In the genomic region with DNA sequence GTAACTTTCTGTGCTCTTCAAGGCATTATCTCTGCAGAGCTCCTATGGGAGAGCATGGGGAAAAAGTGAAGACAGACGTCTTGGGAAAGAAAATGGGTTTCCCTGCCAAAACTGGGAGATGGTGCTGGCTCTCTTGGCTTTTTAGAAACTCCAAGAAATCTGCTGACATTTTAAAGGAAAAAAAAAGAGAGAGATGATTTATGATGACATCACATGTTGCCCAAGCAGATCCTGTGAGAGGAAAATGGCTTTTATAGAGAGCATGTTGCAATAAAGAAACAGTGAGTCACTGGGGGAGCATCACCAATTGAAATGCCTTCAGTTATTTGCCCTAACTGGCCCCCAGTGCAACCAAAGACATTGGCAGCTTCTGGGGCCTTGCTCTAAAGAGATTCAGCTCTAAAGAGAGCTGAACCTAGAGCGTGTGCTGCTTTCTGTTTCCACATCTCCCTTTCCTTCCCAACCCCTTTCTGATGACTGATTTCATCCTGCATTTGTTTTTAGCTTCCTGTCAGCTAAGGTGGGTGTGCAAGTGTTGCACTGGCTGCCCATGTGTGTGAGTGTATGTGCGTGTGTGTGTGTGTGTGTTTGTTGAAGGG, we compare ENCODE assay signal across 9 cellular contexts. TPM values are rescaled to one million over a fixed set of nuclear protein-coding genes. Genes with fewer than 3 reads are reported as not detected.
DNase-seq lines count a peak whose midpoint lies in the region; ATAC-seq and TF ChIP-seq lines count a peak whose summit lies in the region.
"Had no signal": no experiment of that assay in that cellular context is flagged by ENCODE, and none has a peak within 500 bp of the region (broad histone marks: within the 10 kb centered on the region; RNA-seq: fewer than 3 reads in every experiment).

No MANE protein-coding gene starts in this region.

- no peak for TF ChIP-seq CTCF in mammary epithelial cell (conservative IDR thresholded peaks at IDR 0.05 in 1 of 2, IDR thresholded peaks at IDR 0.05 in 1 of 2; ENCODE audit: extremely low read depth in 1 of 2, insufficient read depth in 1 of 2, low read depth in 1 of 2, low read length in 2 of 2)
- TF ChIP-seq CTCF in left lung (IDR thresholded peaks at IDR 0.05): no peak
- TF ChIP-seq CTCF in BE2C (IDR thresholded peaks at IDR 0.05; ENCODE audit: low read depth, low read length): no peak

- dilution Hi-C loops in mammary epithelial cell (cut with HindIII; ENCODE audit: low sequenced_read_pairs): no loop called here

- H3K9ac ChIP-seq in mammary epithelial cell (ENCODE audit: insufficient read depth, low read length): no peak overlapping the region

- no peaks in the 10 kb centered on the region for H3K79me2 ChIP-seq in mammary epithelial cell (ENCODE audit: insufficient read depth, low read length)

- DNase-seq in A172 (ENCODE audit: low spot score) (peak; percentile 93), KBM-7 (peak; percentile 37), mammary epithelial cell (peak; percentile 94), left lung (peak in 1 of 2 donors; percentile 44), BE2C (no peak), cortex of kidney (lab: John Stamatoyannopoulos, UW) (no peak), anterior cingulate cortex (lab: John Stamatoyannopoulos, UW) (no peak), NCI-H2171 treated with DMSO at 0.1 percent for 48 hours (lab: John Stamatoyannopoulos, UW) (no peak)

- BruUV-seq in mammary epithelial cell (replicated peaks; lab: Mats Ljungman, UMichigan): no TSS peak

- H3K9me3 ChIP-seq in mammary epithelial cell (replicated peaks; ENCODE audit: insufficient read depth, low read length): no peaks in the 10 kb centered on the region
- no peaks in the 10 kb centered on the region for H3K9me3 ChIP-seq in left lung
- H3K9me3 ChIP-seq in BE2C: no peaks in the 10 kb centered on the region

- no peaks in the 10 kb centered on the region for H3K27me3 ChIP-seq in mammary epithelial cell (ENCODE audit: insufficient read depth, low read length)
- H3K27me3 ChIP-seq in left lung: no peaks in the 10 kb centered on the region
- H3K27me3 ChIP-seq in BE2C: no peaks in the 10 kb centered on the region

- CTCF ChIA-PET in mammary epithelial cell (lab: Charles Lee; ENCODE audit: low non-redundant PET): no interaction called here

- peak overlapping the region; percentile 50 for H2AFZ ChIP-seq in mammary epithelial cell (ENCODE audit: low read depth, low read length)

- H3K36me3 ChIP-seq in mammary epithelial cell (ENCODE audit: insufficient read depth, low read length) (no peaks in the 10 kb centered on the region), left lung (no peaks in the 10 kb centered on the region), BE2C (no peaks in the 10 kb centered on the region)

- peak overlapping the region; percentile 33 for H3K4me2 ChIP-seq in mammary epithelial cell (ENCODE audit: insufficient read depth, low read depth, low read length)

- H3K4me3 ChIP-seq in mammary epithelial cell (replicated peaks in 1 of 3; ENCODE audit: insufficient read depth in 1 of 3, low read depth in 2 of 3, low read length in 3 of 3) (no peak overlapping the region), left lung (no peak overlapping the region), BE2C (ENCODE audit: low read depth, low read length) (no peak overlapping the region)

- intact Hi-C loops in mammary epithelial cell (cut with micrococcal nuclease) (loop anchor here (2.0 kb wide), 1 partner anchor 60 kb away; no protein-coding TSS in a partner anchor), left lung (cut with DNase I) (no loop called here)

- H3K27ac ChIP-seq in mammary epithelial cell (ENCODE audit: insufficient read depth, low read depth, low read length) (peak overlapping the region; percentile 4), left lung (peak overlapping the region; percentile 36 to 39)
- H3K27ac ChIP-seq: C4-2B had no signal

- peak; percentile 75 for ATAC-seq in left lung

- no peaks in the 10 kb centered on the region for H4K20me1 ChIP-seq in mammary epithelial cell (ENCODE audit: insufficient read depth, low read length)

- in situ Hi-C loops in KBM-7 (cut with MboI; ENCODE audit: low pct_unique_long_range_greater_than_20kb, low sequenced_read_pairs) (no loop called here), mammary epithelial cell (cut with MboI; ENCODE audit: low sequenced_read_pairs in 2 of 2) (no loop called here)

- H3K4me1 ChIP-seq in mammary epithelial cell (ENCODE audit: insufficient read depth, low read length) (peaks cover 25% of the 10 kb centered on the region), left lung (peaks cover 5 to 50% of the 10 kb centered on the region in 2 donors), BE2C (no peaks in the 10 kb centered on the region)

- WGBS in mammary epithelial cell (ENCODE audit: low coverage, missing lambda C conversion rate): 14% methylated on average over 3 of the region's 3 CpGs

RNA-seq across cellular contexts. Expression of a gene that starts 37.7 kb away (rescaled TPM):
- 0.07 TPM in 1 of 2 replicates, not detected in the other for total RNA-seq in A172 (2014; rRNA removed; shearing (Covaris generic))
- under 1 TPM in 1 of 2 donors, not detected in 1; 0.67 TPM for total RNA-seq in mammary epithelial cell
- 0.37 TPM for polyA plus RNA-seq in mammary epithelial cell
- not detected for polyA minus RNA-seq in mammary epithelial cell
- 10 to 100 TPM; 16.3 to 21.0 TPM for total RNA-seq in left lung
- 1.4 TPM for polyA plus RNA-seq in BE2C (2012; ENCODE audit: insufficient read depth, insufficient read length, low read depth)

Comparison
In these comparisons a context has a peak if more than half of its experiments do, and no peak if none do; other contexts are left out.
1. DNase-seq: peak in A172 (single experiment), KBM-7 (single experiment) and mammary epithelial cell (single experiment); none in BE2C (single experiment), cortex of kidney (single experiment), anterior cingulate cortex (0 of 58) and NCI-H2171 treated with DMSO at 0.1 percent for 48 hours (single experiment).
2. RNA of a gene that starts 37.7 kb away (total RNA-seq): 16.3 to 21.0 TPM in left lung; 0.67 TPM in mammary epithelial cell and 0.07 TPM in A172; every median in the first group is over 10 times any median in the second.